In the genomic region with DNA sequence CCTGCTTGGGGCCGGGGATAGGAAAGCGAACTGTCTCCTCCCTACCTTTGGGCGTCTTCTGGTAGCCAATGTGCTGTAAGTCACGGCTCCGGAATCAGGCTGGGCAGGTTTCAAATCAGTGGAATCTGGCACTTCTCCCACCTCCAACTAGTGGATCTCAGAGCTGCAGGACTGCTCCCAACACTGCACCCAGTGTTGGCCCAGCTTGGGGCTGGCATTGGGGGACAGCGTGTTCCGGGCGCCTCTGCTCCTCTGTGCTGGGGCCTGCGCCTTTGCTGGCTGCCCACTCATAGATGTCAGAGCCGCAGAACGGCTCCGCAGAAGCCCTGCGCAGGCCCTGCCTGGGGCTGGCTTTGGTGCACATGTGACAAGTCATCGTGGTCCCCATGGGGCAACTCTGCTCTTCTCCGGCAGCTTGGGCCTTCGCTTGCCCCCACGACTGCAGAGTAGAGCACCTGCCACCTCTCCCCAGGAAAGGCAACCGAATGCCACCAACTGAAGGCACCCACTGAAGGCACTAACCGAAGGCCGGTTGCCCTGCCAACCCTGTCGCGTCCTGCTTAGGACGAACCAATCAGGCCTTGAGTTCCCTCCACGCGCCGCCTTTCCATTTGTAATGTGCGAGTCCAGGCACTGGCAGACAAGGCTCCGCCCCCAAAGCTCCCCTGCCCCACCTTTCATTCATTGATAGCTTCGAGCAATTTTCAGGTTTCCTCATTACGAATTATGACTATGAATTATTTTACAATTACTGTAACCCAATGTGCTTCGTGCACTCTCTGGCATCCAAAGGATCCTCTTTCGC, we compare ENCODE assay signal across 15 cellular contexts.
DNase-seq lines count a peak whose midpoint lies in the region; ATAC-seq and TF ChIP-seq lines count a peak whose summit lies in the region.
"Had no signal": no experiment of that assay in that cellular context is flagged by ENCODE, and none has a peak within 500 bp of the region (broad histone marks: within the 10 kb centered on the region; RNA-seq: fewer than 3 reads in every experiment).

No MANE protein-coding gene starts in this region.

- H3K9me3 ChIP-seq in adrenal gland (replicated peaks in 1 of 3), result no peaks in the 10 kb centered on the region

- WGBS in adrenal gland, 4 donors, result 39 to 78% (median 45%) methylated on average over 26 to 32 of the region's 32 CpGs

- no peaks in the 10 kb centered on the region for H3K4me1 ChIP-seq in adrenal gland (replicated peaks in 1 of 2)
- H3K4me1 ChIP-seq: breast epithelium, esophagus muscularis mucosa had no signal

- ATAC-seq in HG03159 (IDR thresholded peaks at IDR 0.05; ENCODE audit: unreplicated experiment), result no peak

- H3K27me3 Mint-ChIP-seq in progenitor cell of endocrine pancreas, result no peaks in the 10 kb centered on the region

- TF ChIP-seq CTCF in LNCaP clone FGC (IDR thresholded peaks at IDR 0.05; ENCODE audit: control insufficient read depth, extremely low read depth, insufficient read depth) (no peak), adrenal gland (IDR thresholded peaks at IDR 0.05) (no peak), progenitor cell of endocrine pancreas (IDR thresholded peaks at IDR 0.05; ENCODE audit: unreplicated experiment) (no peak)

- DNase-seq in Ammon's horn (ENCODE audit: low spot score) (peak; percentile 44), LNCaP clone FGC (ENCODE audit: low read depth) (peak; percentile 59), epithelial cell of prostate (ENCODE audit: low read depth, low spot score) (peak; percentile 57), pons (ENCODE audit: low spot score) (peak; percentile 3), AML-193 (lab: John Stamatoyannopoulos, UW) (no peak), adrenal gland (no peak), progenitor cell of endocrine pancreas (ENCODE audit: low spot score, unreplicated experiment) (no peak)
- DNase-seq: activated CD4-positive, alpha-beta T cell treated with anti-CD3 and anti-CD28 coated beads for 48 hours; CD4-positive, alpha-beta T cell; naive B cell; NCI-H1105 treated with DMSO at 0.1 percent for 48 hours; NCI-H524 treated with DMSO at 0.1 percent for 48 hours had no signal

- peaks cover 13% of the 10 kb centered on the region for H3K9me3 Mint-ChIP-seq in progenitor cell of endocrine pancreas (ENCODE audit: low read depth)
- H3K9me3 Mint-ChIP-seq: CD4-positive, alpha-beta T cell had no signal

- H3K36me3 ChIP-seq in adrenal gland (replicated peaks in 1 of 2), result no peaks in the 10 kb centered on the region
- H3K36me3 ChIP-seq: breast epithelium, esophagus muscularis mucosa had no signal

- no peak overlapping the region for H3K4me3 Mint-ChIP-seq in progenitor cell of endocrine pancreas (ENCODE audit: low read depth)
- H3K4me3 Mint-ChIP-seq: CD4-positive, alpha-beta T cell had no signal

- H3K4me3 ChIP-seq in LNCaP clone FGC (ENCODE audit: low read depth, low read length) (no peak overlapping the region), adrenal gland (no peak overlapping the region)
- H3K4me3 ChIP-seq: breast epithelium, esophagus muscularis mucosa had no signal

- no peaks in the 10 kb centered on the region for H3K4me1 Mint-ChIP-seq in progenitor cell of endocrine pancreas (ENCODE audit: low read depth)

- no peaks in the 10 kb centered on the region for H3K27me3 ChIP-seq in adrenal gland
- H3K27me3 ChIP-seq: breast epithelium had no signal

- H3K36me3 Mint-ChIP-seq in progenitor cell of endocrine pancreas (ENCODE audit: insufficient read depth), result no peaks in the 10 kb centered on the region
- H3K36me3 Mint-ChIP-seq: naive B cell had no signal

- no peak for TF ChIP-seq POLR2A in adrenal gland (IDR thresholded peaks at IDR 0.05)

- intact Hi-C loops in adrenal gland (cut with DNase I), result no loop called here

- H3K27ac ChIP-seq in epithelial cell of prostate (no peak overlapping the region), adrenal gland (no peak overlapping the region)
- H3K27ac ChIP-seq: breast epithelium, esophagus muscularis mucosa had no signal

- no peak overlapping the region for H3K27ac Mint-ChIP-seq in progenitor cell of endocrine pancreas
- H3K27ac Mint-ChIP-seq: CD4-positive, alpha-beta T cell; naive B cell had no signal

Comparison
In these comparisons a context has a peak if more than half of its experiments do, and no peak if none do; other contexts are left out.
1. DNase-seq: peak in Ammon's horn (single experiment), LNCaP clone FGC (single experiment), epithelial cell of prostate (single experiment) and pons (single experiment); none in AML-193 (0 of 2), adrenal gland (0 of 7) and progenitor cell of endocrine pancreas (single experiment).